ENCODE assay signal across 23 cellular contexts in genomic region chr5:6117212-6117611, GRCh38.
"Had no signal": no experiment of that assay in that cellular context is flagged by ENCODE, and none has a peak within 500 bp of the region (broad histone marks: within the 10 kb centered on the region; RNA-seq: fewer than 3 reads in every experiment).

No MANE protein-coding gene starts in this region.

- H3K27me3 ChIP-seq: SJSA1 had no signal

- H3K27ac ChIP-seq: SJSA1, SK-N-MC had no signal

- DNase-seq: IMR-90, Kasumi-1, KG1, MV-4-11, NCI-H1048, NCI-H1105, NCI-H1417, NCI-H1436 treated with DMSO at 0.1 percent for 48 hours, NCI-H1694, NCI-H187 treated with DMSO at 0.1 percent for 48 hours, NCI-H2029 treated with DMSO at 0.1 percent for 48 hours, NCI-H2107, NCI-H2227 treated with DMSO at 0.1 percent for 48 hours, NCI-H446, NCI-H510A, NCI-H524 treated with DMSO at 0.1 percent for 48 hours, NCI-H69, NCI-H774, Right ventricle myocardium superior, RPMI8226, SIG-M5 had no signal

- H3K36me3 ChIP-seq: SJSA1 had no signal

- H3K4me1 ChIP-seq: SJSA1 had no signal

- H3K4me3 ChIP-seq: SJSA1, SK-N-MC had no signal
